ENCODE assay signal across 28 cellular contexts in the genomic region with DNA sequence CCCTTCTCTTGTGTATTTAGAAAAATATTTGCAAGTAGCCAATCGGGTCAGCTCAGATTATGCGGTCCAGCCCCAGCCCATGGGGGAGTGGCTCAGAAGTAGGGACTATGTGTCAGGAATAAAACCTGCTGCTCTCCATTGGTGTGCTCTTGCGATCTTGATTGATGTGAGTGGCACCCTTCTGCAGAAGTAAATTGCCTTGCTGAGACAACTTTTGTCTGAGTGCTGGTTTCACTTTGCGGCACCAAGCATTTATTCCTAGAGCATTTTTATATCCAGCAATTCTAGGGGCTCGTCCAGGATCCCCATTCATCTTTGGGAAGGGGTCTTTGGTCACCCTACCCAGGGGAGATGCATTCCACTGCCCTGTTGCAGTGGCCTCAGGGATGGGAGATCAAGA. TPM values are rescaled to one million over a fixed set of nuclear protein-coding genes. Genes with fewer than 3 reads are reported as not detected.
"Had no signal": no experiment of that assay in that cellular context is flagged by ENCODE, and none has a peak within 500 bp of the region (broad histone marks: within the 10 kb centered on the region; RNA-seq: fewer than 3 reads in every experiment).

No MANE protein-coding gene starts in this region.

- H3K79me2 ChIP-seq: hepatocyte had no signal

- ATAC-seq: activated CD4-positive, alpha-beta T cell treated with anti-CD3 and anti-CD28 coated beads for 36 hours; effector memory CD8-positive, alpha-beta T cell; gastroesophageal sphincter; naive thymus-derived CD8-positive, alpha-beta T cell had no signal

- H3K36me3 ChIP-seq: adrenal gland, ascending aorta, brain microvascular endothelial cell, gastroesophageal sphincter, neural progenitor cell, right atrium auricular region, transverse colon had no signal

- H2AFZ ChIP-seq: hepatocyte, neural progenitor cell had no signal

- H3K4me1 ChIP-seq: adrenal gland, ascending aorta, gastroesophageal sphincter, right atrium auricular region, transverse colon had no signal

- H3K9ac ChIP-seq: neural progenitor cell had no signal

- H3K27ac ChIP-seq: adrenal gland, ascending aorta, brain microvascular endothelial cell, gastroesophageal sphincter, hepatocyte, neural progenitor cell, right atrium auricular region, transverse colon had no signal

- H3K4me3 ChIP-seq: adrenal gland, ascending aorta, gastroesophageal sphincter, hepatocyte, neural progenitor cell, right atrium auricular region, transverse colon had no signal

- DNase-seq: activated CD4-positive, alpha-beta T cell treated with anti-CD3 and anti-CD28 coated beads for 36 hours; activated CD4-positive, alpha-beta T cell treated with anti-CD3 and anti-CD28 coated beads, Interleukin-2, amount 50 U/mL, for 4 hours; activated CD4-positive, CD25-positive, alpha-beta regulatory T cell; activated CD8-positive, alpha-beta memory T cell treated with anti-CD3 and anti-CD28 coated beads for 24 hours; activated effector memory CD4-positive, alpha-beta T cell treated with anti-CD3 and anti-CD28 coated beads, Interleukin-2, amount 50 U/mL, for 16 hours; activated naive CD4-positive, alpha-beta T cell treated with anti-CD3 and anti-CD28 coated beads for 36 hours; activated naive CD8-positive, alpha-beta T cell treated with anti-CD3 and anti-CD28 coated beads for 36 hours; activated T-cell treated with anti-CD3 and anti-CD28 coated beads, Interleukin-2, amount 50 U/mL, for 1 hour; cortex of kidney; effector memory CD8-positive, alpha-beta T cell; kidney; naive thymus-derived CD8-positive, alpha-beta T cell; occipital lobe; stimulated activated CD4-positive, alpha-beta T cell treated with anti-CD3 and anti-CD28 coated beads, Interleukin-2, amount 100 ng/mL, for 24 hours; stimulated activated naive CD4-positive, alpha-beta T cell treated with Interleukin-2 at 50 U/mL for 16 hours; T-helper 1 cell had no signal

- H3K4me2 ChIP-seq: hepatocyte, neural progenitor cell had no signal

- FAIRE-seq: kidney had no signal

- H3K27me3 ChIP-seq: adrenal gland, ascending aorta, brain microvascular endothelial cell, gastroesophageal sphincter, hepatocyte, neural progenitor cell, right atrium auricular region, transverse colon had no signal

RNA-seq across cellular contexts. Expression of a gene that starts 56.1 kb away (rescaled TPM):
- total RNA-seq: activated naive CD4-positive, alpha-beta T cell treated with anti-CD3 and anti-CD28 coated beads for 36 hours; activated naive CD8-positive, alpha-beta T cell treated with anti-CD3 and anti-CD28 coated beads for 36 hours; activated T-helper 1 cell treated with anti-CD3 and anti-CD28 coated beads, Interleukin-12 subunit alpha, Interleukin-12 subunit beta, Interleukin-2, Interleukin-4 antibody, amounts not matched to agents 30 ng/mL and 10 ng/mL and 1 ng/mL, durations not matched to agents 14 hours and 24 hours and 36 hours; fibroblast of villous mesenchyme had no signal
- polyA plus RNA-seq: endothelial cell of umbilical vein; fibroblast of lung; naive thymus-derived CD8-positive, alpha-beta T cell had no signal
